In genomic region chr22:44555597-44555996, GRCh38 we compare ENCODE assay signal across 15 cellular contexts. TPM values are rescaled to one million over a fixed set of nuclear protein-coding genes. Genes with fewer than 3 reads are reported as not detected.
DNase-seq lines count a peak whose midpoint lies in the region; ATAC-seq and TF ChIP-seq lines count a peak whose summit lies in the region.
"Had no signal": no experiment of that assay in that cellular context is flagged by ENCODE, and none has a peak within 500 bp of the region (broad histone marks: within the 10 kb centered on the region; RNA-seq: fewer than 3 reads in every experiment).

No MANE protein-coding gene starts in this region.

- H4K91ac ChIP-seq in IMR-90 (ENCODE audit: insufficient read depth, low read depth, low read length) (no peak overlapping the region), trophoblast cell (ENCODE audit: low read depth, low read length) (no peak overlapping the region)

- H4K8ac ChIP-seq in IMR-90 (ENCODE audit: low read depth in 2 of 2, low read length in 2 of 2) (no peak overlapping the region), trophoblast cell (ENCODE audit: low read depth, low read length) (no peak overlapping the region)

- H3K9me3 Mint-ChIP-seq in central memory CD8-positive, alpha-beta T cell, result no peaks in the 10 kb centered on the region
- H3K9me3 Mint-ChIP-seq: CD4-positive, alpha-beta memory T cell; GM23338; H9 had no signal

- H2BK5ac ChIP-seq in IMR-90 (ENCODE audit: low read depth, low read length, poor library complexity, severe bottlenecking) (no peak overlapping the region), trophoblast cell (ENCODE audit: low read depth, low read length, poor library complexity) (no peak overlapping the region)

- H3K27ac ChIP-seq in HEK293 (ENCODE audit: extremely low read depth, low read depth, low read length) (no peak overlapping the region), IMR-90 (ENCODE audit: insufficient read depth, low read length) (no peak overlapping the region), trophoblast cell (ENCODE audit: low read depth, low read length) (no peak overlapping the region)

- H2BK20ac ChIP-seq in IMR-90 (ENCODE audit: low read depth, low read length), result no peak overlapping the region; the same call in 1 of the 2 replicates

- ATAC-seq in IMR-90 (ENCODE audit: low read depth), result no peak
- ATAC-seq in central memory CD8-positive, alpha-beta T cell (replicated peaks; ENCODE audit: extremely low read depth, poor library complexity, severe bottlenecking), result no peak
- ATAC-seq: GM23338, HCT116 had no signal

- no peak overlapping the region for H3K14ac ChIP-seq in IMR-90 (replicated peaks; ENCODE audit: low read depth, low read length)
- H3K14ac ChIP-seq in trophoblast cell (ENCODE audit: low read length), result no peak overlapping the region

- H3K27me3 Mint-ChIP-seq in central memory CD8-positive, alpha-beta T cell, result peaks cover 57% of the 10 kb centered on the region

- H3K36me3 ChIP-seq in HEK293 (ENCODE audit: control insufficient read depth in 2 of 2, insufficient read depth in 1 of 2, low read length in 2 of 2) (no peaks in the 10 kb centered on the region), IMR-90 (ENCODE audit: control insufficient read depth, insufficient read depth, low read length) (no peaks in the 10 kb centered on the region), trophoblast cell (ENCODE audit: control insufficient read depth in 1 of 2, insufficient read depth in 2 of 2, low read length in 2 of 2) (no peaks in the 10 kb centered on the region)

- H4K12ac ChIP-seq in trophoblast cell (ENCODE audit: low read depth, low read length), result no peak overlapping the region

- H3K23ac ChIP-seq in IMR-90 (ENCODE audit: low read depth, low read length) (no peak overlapping the region), trophoblast cell (ENCODE audit: low read length) (no peak overlapping the region)

- no peak overlapping the region for H3K4me2 ChIP-seq in IMR-90 (ENCODE audit: low read depth, low read length)
- H3K4me2 ChIP-seq in trophoblast cell (ENCODE audit: low read length), result no peak overlapping the region
- H3K4me2 ChIP-seq: GM23338 had no signal

- H3K27me3 ChIP-seq in IMR-90 (ENCODE audit: control insufficient read depth, insufficient read depth, low read length), result no peaks in the 10 kb centered on the region
- no peaks in the 10 kb centered on the region for H3K27me3 ChIP-seq in trophoblast cell (ENCODE audit: insufficient read depth, low read length)

- 76% methylated on average over 2 of the region's 2 CpGs; no CpG with 5 or more reads in 1 of the 2 experiments for WGBS in IMR-90 (ENCODE audit: extremely low coverage in 2 of 2, insufficient read length in 1 of 2), 2 experiments
- WGBS in trophoblast cell (ENCODE audit: extremely low coverage, insufficient coverage, insufficient read length), result no CpG with 5 or more reads among the region's 2 CpGs

- H2AFZ ChIP-seq in IMR-90 (replicated peaks; ENCODE audit: low read length, poor library complexity), result no peak overlapping the region
- H2AFZ ChIP-seq in trophoblast cell (ENCODE audit: insufficient read depth, low read length, poor library complexity), result no peak overlapping the region
- H2AFZ ChIP-seq: GM23338 had no signal

- dilution Hi-C loops in IMR-90 (cut with HindIII; ENCODE audit: low sequenced_read_pairs, unreplicated experiment), result no loop called here

- no peak overlapping the region for H2BK12ac ChIP-seq in trophoblast cell (ENCODE audit: low read length)

- no peak overlapping the region for H3K18ac ChIP-seq in IMR-90 (ENCODE audit: low read depth, low read length)
- H3K18ac ChIP-seq in trophoblast cell (ENCODE audit: low read length), result no peak overlapping the region

- H4K20me1 ChIP-seq in IMR-90 (ENCODE audit: insufficient read depth, low read length), result peaks cover 3% of the 10 kb centered on the region; the same call in 1 of the 2 replicates

- no peak overlapping the region for H2AK5ac ChIP-seq in IMR-90 (ENCODE audit: low read depth, low read length)
- no peak overlapping the region for H2AK5ac ChIP-seq in trophoblast cell (ENCODE audit: low read length)

- TF ChIP-seq RAD21 in IMR-90 (IDR thresholded peaks at IDR 0.05; ENCODE audit: low read length), result no peak

- H3K9ac ChIP-seq in IMR-90 (ENCODE audit: low read depth, low read length) (no peak overlapping the region), trophoblast cell (ENCODE audit: low read length) (no peak overlapping the region)

- no peak overlapping the region for H3K4me3 ChIP-seq in HEK293 (ENCODE audit: low read depth, low read length)
- no peak overlapping the region for H3K4me3 ChIP-seq in IMR-90 (ENCODE audit: insufficient read depth, low read depth, low read length)
- H3K4me3 ChIP-seq in trophoblast cell (ENCODE audit: low read depth, low read length), result no peak overlapping the region
- H3K4me3 ChIP-seq: GM23338 had no signal

- H3K79me1 ChIP-seq in IMR-90 (ENCODE audit: low read depth in 1 of 2, low read length in 2 of 2), result no peaks in the 10 kb centered on the region
- no peaks in the 10 kb centered on the region for H3K79me1 ChIP-seq in trophoblast cell (ENCODE audit: low read length)

- in situ Hi-C loops in IMR-90 (cut with MboI; ENCODE audit: low sequenced_read_pairs), result no loop called here

- POLR2A ChIA-PET in HEK293 (lab: Yijun Ruan, JAX), result no interaction called here
- POLR2A ChIA-PET in IMR-90 (lab: Charles Lee; ENCODE audit: unreplicated experiment), result no interaction called here

- intact Hi-C loops in IMR-90 (cut with micrococcal nuclease), result loop anchor here (10.0 kb wide), 2 partner anchors 61 to 111 kb away; partner anchors contain the start of gene RTL6

- H2AK9ac ChIP-seq in IMR-90 (replicated peaks; ENCODE audit: low read depth, low read length, poor library complexity), result no peak overlapping the region

- TF ChIP-seq CTCF in HEK293 (tag by site-specific recombination; IDR thresholded peaks at IDR 0.05) (no peak), IMR-90 (conservative IDR thresholded peaks at IDR 0.05; ENCODE audit: low read depth, low read length) (no peak)

- peaks cover 1% of the 10 kb centered on the region for H3K79me2 ChIP-seq in trophoblast cell (ENCODE audit: control insufficient read depth, insufficient read depth, low read length, poor library complexity)

- H3K9me1 ChIP-seq in IMR-90 (ENCODE audit: insufficient read depth, low read length), result peaks cover 4% of the 10 kb centered on the region; the same call in 1 of the 2 replicates

- H3K4me1 ChIP-seq in HEK293 (ENCODE audit: control insufficient read depth, insufficient read depth, low read length), result no peaks in the 10 kb centered on the region
- H3K4me1 ChIP-seq in IMR-90 (ENCODE audit: control insufficient read depth, insufficient read depth, low read length), result peaks cover 4% of the 10 kb centered on the region
- peaks cover 0 to 4% of the 10 kb centered on the region in 2 experiments for H3K4me1 ChIP-seq in trophoblast cell (ENCODE audit: control insufficient read depth in 1 of 2, insufficient read depth in 2 of 2, low read length in 2 of 2)

- no peaks in the 10 kb centered on the region for H3K36me3 Mint-ChIP-seq in central memory CD8-positive, alpha-beta T cell (ENCODE audit: insufficient read depth)
- H3K36me3 Mint-ChIP-seq: CD4-positive, alpha-beta memory T cell had no signal

- H3K9me3 ChIP-seq in HEK293 (ENCODE audit: control insufficient read depth, insufficient read depth, low read depth, low read length), result no peaks in the 10 kb centered on the region
- no peaks in the 10 kb centered on the region for H3K9me3 ChIP-seq in IMR-90 (ENCODE audit: control insufficient read depth, insufficient read depth, low read length)
- H3K9me3 ChIP-seq in trophoblast cell (ENCODE audit: insufficient read depth, low read depth, low read length), result no peaks in the 10 kb centered on the region

- H3K4me3 Mint-ChIP-seq in central memory CD8-positive, alpha-beta T cell, result no peak overlapping the region
- H3K4me3 Mint-ChIP-seq: CD4-positive, alpha-beta memory T cell; GM23338; H9 had no signal

- H3K27ac Mint-ChIP-seq in central memory CD8-positive, alpha-beta T cell (ENCODE audit: low read depth), result peak overlapping the region; percentile 23
- H3K27ac Mint-ChIP-seq: GM23338, H9 had no signal

- no TSS peak for BruUV-seq in IMR-90 (replicated peaks; lab: Mats Ljungman, UMichigan)

- peaks cover 10% of the 10 kb centered on the region for H3K4me1 Mint-ChIP-seq in central memory CD8-positive, alpha-beta T cell
- H3K4me1 Mint-ChIP-seq: GM23338 had no signal

- CTCF ChIA-PET in HEK293 (lab: Yijun Ruan, JAX) (no interaction called here), IMR-90 (lab: Yijun Ruan, JAX) (no interaction called here)

- DNase-seq in IMR-90, result no peak
- DNase-seq in central memory CD8-positive, alpha-beta T cell (ENCODE audit: low spot score in 2 of 2), result no peak
- DNase-seq in HT-29 (ENCODE audit: low spot score), result no peak
- DNase-seq in trophoblast cell, result no peak
- DNase-seq in stimulated activated CD4-positive, alpha-beta T cell treated with anti-CD3 and anti-CD28 coated beads, Interleukin-4, amount 100 ng/mL, for 1 hour, result no peak
- DNase-seq: C1 segment of cervical spinal cord; Calu3; CD4-positive, alpha-beta memory T cell; COR-L47; DMS79 treated with DMSO at 0.1 percent for 48 hours; GF-D8; H9 had no signal

- H2BK15ac ChIP-seq in IMR-90 (ENCODE audit: low read depth, low read length), result no peak overlapping the region

- TF ChIP-seq POLR2A in IMR-90 (IDR thresholded peaks at IDR 0.05; ENCODE audit: low read depth, low read length), result no peak

- no peak overlapping the region for H4K5ac ChIP-seq in IMR-90 (ENCODE audit: low read depth, low read length)

- no peak overlapping the region for H2BK120ac ChIP-seq in IMR-90 (ENCODE audit: low read depth, low read length)
- no peak overlapping the region for H2BK120ac ChIP-seq in trophoblast cell (ENCODE audit: insufficient read depth, low read length, poor library complexity)

- H3K4ac ChIP-seq in IMR-90 (ENCODE audit: low read depth, low read length) (0 out of 2 replicates have a peak overlapping the region, but pooled peaks have one; percentile 37), trophoblast cell (ENCODE audit: low read depth, low read length) (no peak overlapping the region)

- H3K56ac ChIP-seq in IMR-90 (ENCODE audit: extremely low read depth, insufficient read depth, low read length), result no peak overlapping the region

TF ChIP-seq in HEK293, 187 proteins besides CTCF, POLR2A, EP300 and RAD21 (continues in another document):
- TF ChIP-seq SCRT2 (tag by site-specific recombination; IDR thresholded peaks at IDR 0.05) (peak; percentile 12; the same call in 1 of the 2 replicates), PRDM1 (tag by site-specific recombination; IDR thresholded peaks at IDR 0.05) (peak; percentile 60; the same call in 1 of the 2 replicates)

TF ChIP-seq in IMR-90, 13 proteins besides CTCF, POLR2A, EP300 and RAD21:
- no peak for TF ChIP-seq MXI1 (IDR thresholded peaks at IDR 0.05; ENCODE audit: borderline replicate concordance, low read depth, low read length)
- TF ChIP-seq FOS (IDR thresholded peaks at IDR 0.05; ENCODE audit: low read depth, low read length), result no peak
TF ChIP-seq in IMR-90: peak in this region for 0.

RNA-seq across cellular contexts. Expression of gene RTL6, which starts 57.6 kb away (rescaled TPM):
- 16.1 TPM in 2 replicates for total RNA-seq in IMR-90 (2012; rRNA removed)
- polyA plus RNA-seq in IMR-90 (2012; rRNA removed), result 17.2 and 19.2 TPM in 2 replicates
- 13.9 and 18.0 TPM in 2 replicates for polyA plus RNA-seq in IMR-90 (2012; cell fraction: cytosol; rRNA removed)
- 10.7 and 13.6 TPM in 2 replicates for polyA plus RNA-seq in IMR-90 (2012; cell fraction: nucleus; rRNA removed; ENCODE audit: low replicate concordance)
- 8.9 and 9.8 TPM in 2 replicates for total RNA-seq in HT-29 (2014; rRNA removed; shearing (Covaris generic))
- 6.5 and 6.7 TPM in 2 replicates for polyA plus RNA-seq in trophoblast cell (2013)
